In the genomic region with DNA sequence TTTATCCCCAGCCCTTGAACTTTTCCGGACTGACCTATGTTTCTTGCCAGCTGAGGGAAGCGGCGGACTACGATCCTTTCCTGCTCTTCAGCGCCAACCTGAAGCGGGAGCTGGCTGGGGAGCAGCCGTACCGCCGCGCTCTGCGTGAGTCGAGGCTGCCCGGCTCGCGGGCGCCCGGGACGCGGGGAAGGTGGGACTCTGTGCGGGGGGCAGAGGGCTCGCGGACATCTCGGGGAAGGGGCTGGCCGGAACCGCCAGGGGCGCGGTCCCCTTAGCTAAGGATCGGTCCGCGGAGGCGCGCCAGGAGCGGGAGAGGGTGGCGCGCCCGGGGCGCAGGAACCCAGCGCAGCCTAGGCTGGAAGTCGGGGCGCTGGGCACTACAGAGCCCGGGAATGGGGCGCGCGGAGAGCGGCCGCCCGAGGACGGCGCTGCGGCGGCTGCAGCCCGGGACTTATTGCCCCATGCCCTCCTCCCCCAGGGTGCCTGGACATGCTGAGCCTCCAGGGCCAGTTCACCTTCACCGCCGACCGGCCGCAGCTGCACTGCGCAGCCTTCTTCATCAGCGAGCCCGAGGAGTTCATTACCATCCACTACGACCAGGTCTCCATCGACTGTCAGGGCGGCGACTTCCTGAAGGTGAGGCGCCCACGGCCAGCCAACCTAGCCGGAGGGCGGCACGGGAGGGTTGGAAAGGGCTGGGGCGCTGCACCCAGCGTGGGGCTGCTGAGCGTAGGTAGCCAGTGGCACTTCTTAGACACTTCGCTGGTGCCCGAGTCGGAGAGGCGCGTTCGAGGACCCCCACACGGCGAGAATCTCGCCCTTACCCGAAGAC, we compare ENCODE assay signal across 13 cellular contexts. TPM values are rescaled to one million over a fixed set of nuclear protein-coding genes. Genes with fewer than 3 reads are reported as not detected.
A peak's percentile ranks its signal among the peaks of the same experiment; 100 is the strongest.
DNase-seq lines count a peak whose midpoint lies in the region; ATAC-seq, FAIRE-seq and TF ChIP-seq lines count a peak whose summit lies in the region.
"Had no signal": no experiment of that assay in that cellular context is flagged by ENCODE, and none has a peak within 500 bp of the region (broad histone marks: within the 10 kb centered on the region; RNA-seq: fewer than 3 reads in every experiment).

No MANE protein-coding gene starts in this region.

- ATAC-seq in GM18517 (IDR thresholded peaks at IDR 0.05; ENCODE audit: unreplicated experiment), result no peak
- ATAC-seq: CD8-positive, alpha-beta T cell; HCT116 had no signal

- H2AK5ac ChIP-seq in H1 (ENCODE audit: low read depth, low read length), result no peak overlapping the region
- H2AK5ac ChIP-seq in mesendoderm (ENCODE audit: low read length), result no peak overlapping the region

- peak; percentile 20 to 27 for DNase-seq in activated T-cell treated with anti-CD3 and anti-CD28 coated beads, Interleukin-2, amount 50 U/mL, for 48 hours
- no peak for DNase-seq in activated T-cell treated with anti-CD3 and anti-CD28 coated beads, Interleukin-2, amount 50 U/mL, for 1 hour
- DNase-seq in H1 (ENCODE audit: low read depth in 1 of 2, low spot score in 2 of 2) (peak in 1 of 2 experiments; percentile 72), mesendoderm (peak; percentile 34), tibial artery (no peak), amniotic stem cell (lab: John Stamatoyannopoulos, UW) (no peak)
- DNase-seq in activated naive CD4-positive, alpha-beta T cell treated with anti-CD3 and anti-CD28 coated beads, Interleukin-2, amount 50 U/mL, for 16 hours, result no peak
- DNase-seq: activated CD4-positive, alpha-beta T cell treated with anti-CD3 and anti-CD28 coated beads for 4 hours; CD8-positive, alpha-beta T cell; NCI-H2081 had no signal

- CTCF ChIA-PET in H1 (lab: Charles Lee; ENCODE audit: partially characterized antibody), result interaction anchor here (0.8 to 1.3 kb wide), 3 partner anchors 10 to 189 kb away, joined by 3 to 4 read pairs (median 3); no protein-coding TSS in a partner anchor

- H3K56ac ChIP-seq in H1 (replicated peaks; ENCODE audit: insufficient read length, low read depth, low read length) (no peak overlapping the region), mesendoderm (ENCODE audit: low read length) (peak overlapping the region; percentile 88)

- H3K27ac ChIP-seq in H1 (ENCODE audit: low read depth, low read length) (no peak overlapping the region), mesendoderm (ENCODE audit: low read depth, low read length) (no peak overlapping the region), tibial artery (no peak overlapping the region)

- H4K20me1 ChIP-seq in H1 (replicated peaks in 1 of 2; ENCODE audit: control insufficient read depth in 1 of 2, insufficient read depth in 2 of 2, low read length in 2 of 2), result peaks cover 0 to 5% of the 10 kb centered on the region in 2 experiments

- intact Hi-C loops in tibial artery (cut with DNase I; ENCODE audit: low total_unique reads), result no loop called here

- no peak overlapping the region for H3K4ac ChIP-seq in H1 (replicated peaks; ENCODE audit: insufficient read length, low read depth, low read length)
- no peak overlapping the region for H3K4ac ChIP-seq in mesendoderm (ENCODE audit: low read depth, low read length)

- H3K23ac ChIP-seq in H1 (ENCODE audit: insufficient read length), result no peak overlapping the region
- H3K23ac ChIP-seq in mesendoderm (ENCODE audit: low read length), result peak overlapping the region; percentile 29

- peaks cover 10% of the 10 kb centered on the region for H3K23me2 ChIP-seq in H1 (ENCODE audit: low read depth, low read length)

- H2AFZ ChIP-seq in H1 (ENCODE audit: low read length), result peak overlapping the region; percentile 95

- H3K14ac ChIP-seq in H1 (ENCODE audit: insufficient read length), result no peak overlapping the region

- H2BK20ac ChIP-seq in H1 (ENCODE audit: low read length), result no peak overlapping the region

- POLR2A ChIA-PET in H1 (lab: Charles Lee; ENCODE audit: partially characterized antibody), result interaction anchor here (0.9 to 1.0 kb wide), 3 partner anchors 10 to 133 kb away, joined by 3 to 4 read pairs (median 3); a partner anchor contains a TSS

- no peak overlapping the region for H2BK15ac ChIP-seq in H1 (ENCODE audit: low read length)
- H2BK15ac ChIP-seq in mesendoderm (replicated peaks; ENCODE audit: low read depth), result no peak overlapping the region

- H3K79me2 ChIP-seq in H1 (ENCODE audit: control insufficient read depth in 1 of 2, insufficient read depth in 2 of 2, low read length in 2 of 2) (no peaks in the 10 kb centered on the region), mesendoderm (ENCODE audit: control insufficient read depth, insufficient read depth, low read length) (no peaks in the 10 kb centered on the region)

- H3K27me3 ChIP-seq in H1 (replicated peaks in 1 of 4; ENCODE audit: control insufficient read depth in 3 of 4, extremely low read depth in 1 of 4, insufficient read depth in 3 of 4, low read length in 3 of 4), result peaks cover 18 to 48% (median 35%) of the 10 kb centered on the region in 4 experiments
- H3K27me3 ChIP-seq in mesendoderm (ENCODE audit: insufficient read depth, low read length, poor library complexity), result peaks cover 13% of the 10 kb centered on the region
- peaks cover 0 to 26% of the 10 kb centered on the region in 2 donors for H3K27me3 ChIP-seq in tibial artery

- peak overlapping the region; percentile 16; the same call in 1 of the 2 replicates for H2BK5ac ChIP-seq in H1 (ENCODE audit: low read depth, low read length)
- no peak overlapping the region for H2BK5ac ChIP-seq in mesendoderm (ENCODE audit: low read length)

- H3K9ac ChIP-seq in H1 (replicated peaks in 1 of 4; ENCODE audit: extremely low read depth in 1 of 4, low read depth in 3 of 4, low read length in 3 of 4) (no peak overlapping the region; a peak in 2 of 7 replicates), mesendoderm (ENCODE audit: low read length) (peak overlapping the region; percentile 79)

- peak overlapping the region; percentile 71 for H2BK12ac ChIP-seq in H1 (ENCODE audit: low read depth, low read length)

- TF ChIP-seq EP300 in H1 (IDR thresholded peaks at IDR 0.05; ENCODE audit: borderline replicate concordance in 1 of 2, low read depth in 2 of 2, low read length in 2 of 2), result no peak

- H3K4me3 ChIP-seq in H1 (ENCODE audit: extremely low read depth in 1 of 4, insufficient read depth in 2 of 4, low read depth in 3 of 4, low read length in 4 of 4) (peak overlapping the region; percentile 49 to 71 (median 66)), mesendoderm (ENCODE audit: low read length) (peak overlapping the region; percentile 50), tibial artery (peak overlapping the region; percentile 34 to 42)

- TF ChIP-seq CTCF in H1 (IDR thresholded peaks at IDR 0.05; ENCODE audit: control extremely low read depth in 1 of 3, insufficient read depth in 1 of 3, low read depth in 1 of 3, low read length in 3 of 3) (peak; percentile 5 to 8 (median 6); a peak in 2 of 4 replicates), tibial artery (IDR thresholded peaks at IDR 0.05) (no peak)

- H3K79me1 ChIP-seq in H1 (ENCODE audit: low read depth, low read length) (no peaks in the 10 kb centered on the region), mesendoderm (ENCODE audit: low read length) (no peaks in the 10 kb centered on the region)

- H2BK120ac ChIP-seq in H1 (replicated peaks; ENCODE audit: low read depth, low read length) (peak overlapping the region; percentile 43), mesendoderm (ENCODE audit: low read depth, low read length) (no peak overlapping the region)

- no peak overlapping the region for H4K91ac ChIP-seq in H1 (replicated peaks; ENCODE audit: insufficient read length, low read length)

- H3K4me2 ChIP-seq in H1 (ENCODE audit: insufficient read depth in 1 of 2, low read depth in 2 of 2, low read length in 2 of 2) (peak overlapping the region; percentile 88 to 97), mesendoderm (ENCODE audit: low read length) (peak overlapping the region; percentile 88)

- H4K8ac ChIP-seq in H1 (ENCODE audit: extremely low read depth, insufficient read depth, low read length) (peak overlapping the region; percentile 15), mesendoderm (ENCODE audit: low read depth, low read length) (no peak overlapping the region)

- no peak for FAIRE-seq in H1 (lab: Jason Lieb, UNC)

- H3K4me1 ChIP-seq in H1 (replicated peaks in 1 of 4; ENCODE audit: control insufficient read depth in 3 of 4, insufficient read depth in 4 of 4, low read length in 3 of 4) (peaks cover 0 to 4% (median 2%) of the 10 kb centered on the region in 4 experiments; a peak in 4 of 7 replicates), mesendoderm (ENCODE audit: control insufficient read depth, low read depth, low read length) (no peaks in the 10 kb centered on the region), tibial artery (peaks cover 0 to 12% (median 6%) of the 10 kb centered on the region in 4 donors)

- H4K5ac ChIP-seq in H1 (ENCODE audit: insufficient read length, low read depth, low read length) (no peak overlapping the region), mesendoderm (ENCODE audit: low read length) (no peak overlapping the region)

- no peaks in the 10 kb centered on the region for H3K9me3 ChIP-seq in H1 (ENCODE audit: insufficient read depth in 2 of 2, low read depth in 1 of 2, low read length in 1 of 2)
- no peaks in the 10 kb centered on the region for H3K9me3 ChIP-seq in tibial artery

- TF ChIP-seq RAD21 in H1 (IDR thresholded peaks at IDR 0.05 in 1 of 2, conservative IDR thresholded peaks at IDR 0.05 in 1 of 2; ENCODE audit: low read depth in 2 of 2, low read length in 2 of 2), result peak in 1 of 2 experiments; percentile 8; a peak in 2 of 4 replicates

- peak overlapping the region; percentile 78 for H3K18ac ChIP-seq in H1 (ENCODE audit: extremely low read depth, low read length)
- peak overlapping the region; percentile 4 for H3K18ac ChIP-seq in mesendoderm (ENCODE audit: low read length)

- TF ChIP-seq POLR2A in H1 (IDR thresholded peaks at IDR 0.05; ENCODE audit: control extremely low read depth in 1 of 2, low read depth in 2 of 2, low read length in 2 of 2), result no peak

- WGBS in H1 (ENCODE audit: extremely low coverage in 1 of 2, insufficient coverage in 1 of 2, insufficient read length in 1 of 2, insufficient replicate concordance in 2 of 2, low coverage in 1 of 2, low lambda C conversion rate in 2 of 2, missing lambda C conversion rate in 1 of 2), 2 experiments, result 3% methylated on average over 39 of the region's 81 CpGs; no CpG with 5 or more reads in 1 of the 2 experiments
- no CpG with 5 or more reads among the region's 81 CpGs for WGBS in mesendoderm (ENCODE audit: extremely low coverage, insufficient coverage, low lambda C conversion rate)

- H3K36me3 ChIP-seq in H1 (ENCODE audit: control insufficient read depth in 2 of 4, insufficient read depth in 4 of 4, low read length in 3 of 4) (no peaks in the 10 kb centered on the region), mesendoderm (ENCODE audit: control insufficient read depth, insufficient read depth, low read length) (no peaks in the 10 kb centered on the region), tibial artery (no peaks in the 10 kb centered on the region)

RNA-seq across cellular contexts. Expression of a gene that starts 0.9 kb away (rescaled TPM):
- total RNA-seq in H1 (2021; fragmentation: NEBNext Ultra II Directional; extraction: Animal tissue kit (Norgen Biotek cat#: 25700)), result not detected in 2 replicates
- 0.30 and 0.42 TPM in 2 replicates for polyA plus RNA-seq in H1 (2011; rRNA removed)
- polyA plus RNA-seq in H1 (2011; cell fraction: cytosol; rRNA removed), result 0.21 TPM
- 0.68 TPM for polyA plus RNA-seq in H1 (2011; cell fraction: nucleus; rRNA removed)
- 0.47 to 2.6 TPM (median 1.6 TPM) in 4 replicates for polyA plus RNA-seq in H1 (2012, experiment 1 of 2)
- polyA plus RNA-seq in H1 (2012, experiment 2 of 2), result 0.33 TPM
- 0.26 TPM for polyA plus RNA-seq in H1 (2013, experiment 1 of 2)
- 0.13 TPM for polyA plus RNA-seq in H1 (2013, experiment 2 of 2)
- polyA minus RNA-seq in H1 (2011; rRNA and poly(A)+ RNA removed), result 0.13 and 0.17 TPM in 2 replicates
- polyA minus RNA-seq in H1 (2011; cell fraction: cytosol; rRNA and poly(A)+ RNA removed), result not detected
- not detected for polyA minus RNA-seq in H1 (2011; cell fraction: nucleus; rRNA and poly(A)+ RNA removed)
- 0.24 TPM for polyA plus RNA-seq in mesendoderm (2013, experiment 1 of 2)
- 0.21 TPM for polyA plus RNA-seq in mesendoderm (2013, experiment 2 of 2)
- total RNA-seq: CD8-positive, alpha-beta T cell; fibroblast of villous mesenchyme had no signal

Comparison
In these comparisons a context has a peak if more than half of its experiments do, and no peak if none do; other contexts are left out.
1. DNase-seq: peak in activated T-cell treated with anti-CD3 and anti-CD28 coated beads, Interleukin-2, amount 50 U/mL, for 48 hours (2 of 2) and mesendoderm (single experiment); none in activated T-cell treated with anti-CD3 and anti-CD28 coated beads, Interleukin-2, amount 50 U/mL, for 1 hour (single experiment), tibial artery (0 of 2), amniotic stem cell (single experiment) and activated naive CD4-positive, alpha-beta T cell treated with anti-CD3 and anti-CD28 coated beads, Interleukin-2, amount 50 U/mL, for 16 hours (single experiment).
2. CTCF ChIP-seq: peak in H1 (3 of 3); none in tibial artery (0 of 2).
3. Peak in every context shown above with its lines, with median percentiles within 50 percentile points of each other: H3K4me3 ChIP-seq.